Comparison of ENCODE assay signal across 1 cellular context in genomic region chr2:207394812-207395534, GRCh38.
TF ChIP-seq lines count a peak whose summit lies in the region.

No MANE protein-coding gene starts in this region.

TF ChIP-seq in IMR-90, 13 proteins besides CTCF, POLR2A, EP300 and RAD21 (continued from another document):
- TF ChIP-seq FOS (IDR thresholded peaks at IDR 0.05; ENCODE audit: low read depth, low read length), result peak; percentile 86
